Comparison of ENCODE assay signal across 9 cellular contexts in the genomic region with DNA sequence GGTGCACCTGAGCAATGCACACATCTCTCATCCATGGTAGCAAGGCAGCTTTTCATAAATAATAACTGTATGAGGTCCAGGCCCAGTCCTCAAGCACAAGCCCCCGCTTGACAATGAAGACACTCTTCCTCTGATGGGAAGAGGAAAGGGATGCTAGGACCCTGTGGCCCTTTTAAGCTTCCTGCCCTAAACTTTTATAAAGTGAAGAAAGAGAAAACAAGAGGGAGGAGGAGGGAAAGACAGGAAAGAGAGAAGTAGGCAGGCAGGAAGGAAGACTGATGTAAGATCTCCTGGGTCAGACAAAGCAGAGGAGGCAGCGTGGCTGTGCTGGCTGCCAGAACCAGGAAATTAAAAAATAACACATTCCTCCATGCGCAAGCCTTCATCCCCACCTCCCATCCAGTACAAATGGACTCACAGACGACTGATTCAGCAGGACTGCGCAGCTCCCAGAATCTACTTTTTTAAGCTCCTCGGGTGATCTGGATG. TPM values are rescaled to one million over a fixed set of nuclear protein-coding genes. Genes with fewer than 3 reads are reported as not detected.
A peak's percentile ranks its signal among the peaks of the same experiment; 100 is the strongest.
DNase-seq lines count a peak whose midpoint lies in the region; ATAC-seq and TF ChIP-seq lines count a peak whose summit lies in the region.
"Had no signal": no experiment of that assay in that cellular context is flagged by ENCODE, and none has a peak within 500 bp of the region (broad histone marks: within the 10 kb centered on the region; RNA-seq: fewer than 3 reads in every experiment).

No MANE protein-coding gene starts in this region.

- H3K9me3 Mint-ChIP-seq in MCF 10A (ENCODE audit: unreplicated experiment) (peaks cover 5% of the 10 kb centered on the region), naive B cell (peaks cover 0 to 12% (median 3%) of the 10 kb centered on the region in 7 donors)

- in situ Hi-C loops in GM13976 (cut with MboI; ENCODE audit: low sequenced_read_pairs, unreplicated experiment): no loop called here

- CTCF ChIA-PET in MCF 10A (lab: Yijun Ruan, JAX): interaction anchor here (0.6 to 1.2 kb wide), 2 partner anchors 12 to 82 kb away, joined by 3 to 7 read pairs; no protein-coding TSS in a partner anchor

- H3K36me3 Mint-ChIP-seq in MCF 10A (ENCODE audit: insufficient read depth, unreplicated experiment): peaks cover 82% of the 10 kb centered on the region
- H3K36me3 Mint-ChIP-seq in naive B cell: peaks cover 4 to 18% of the 10 kb centered on the region in 2 donors

- no TSS peak for BruUV-seq in MCF 10A (replicated peaks; lab: Mats Ljungman, UMichigan)

- H3K27me3 Mint-ChIP-seq in MCF 10A (ENCODE audit: insufficient read depth, unreplicated experiment) (no peaks in the 10 kb centered on the region), naive B cell (no peaks in the 10 kb centered on the region)

- H3K27ac Mint-ChIP-seq in MCF 10A (ENCODE audit: low read depth, unreplicated experiment) (peak overlapping the region; percentile 76), naive B cell (peak overlapping the region; percentile 87 to 98 (median 92))

- ATAC-seq in naive B cell (ENCODE audit: low read depth in 2 of 2): peak; percentile 20 to 37
- ATAC-seq in HG02642 (IDR thresholded peaks at IDR 0.05; ENCODE audit: poor library complexity, unreplicated experiment): no peak
- ATAC-seq in HG03571 (IDR thresholded peaks at IDR 0.05; ENCODE audit: unreplicated experiment): no peak

- no peak overlapping the region for H3K4me3 Mint-ChIP-seq in MCF 10A (ENCODE audit: unreplicated experiment)
- peak overlapping the region in 4 of 8 donors; percentile 9 to 64 (median 29) for H3K4me3 Mint-ChIP-seq in naive B cell

- H3K4me1 Mint-ChIP-seq in MCF 10A (ENCODE audit: insufficient read depth, unreplicated experiment): no peaks in the 10 kb centered on the region
- H3K4me1 Mint-ChIP-seq in naive B cell: peaks cover 12 to 21% (median 20%) of the 10 kb centered on the region in 3 donors

- DNase-seq in Daoy (ENCODE audit: low read depth) (peak; percentile 43), MV-4-11 (lab: John Stamatoyannopoulos, UW) (peak; percentile 69), MCF 10A (ENCODE audit: unreplicated experiment) (no peak), naive B cell (no peak), GM13976 (ENCODE audit: low spot score) (no peak), NCI-H1694 treated with DMSO at 0.1 percent for 48 hours (lab: John Stamatoyannopoulos, UW) (no peak)
- DNase-seq: NCI-H526 had no signal

- no peak for TF ChIP-seq CTCF in MCF 10A (IDR thresholded peaks at IDR 0.05; ENCODE audit: unreplicated experiment)
- no peak for TF ChIP-seq CTCF in GM13976 (IDR thresholded peaks at IDR 0.05; ENCODE audit: borderline replicate concordance, control extremely low read depth, extremely low read depth, insufficient read depth, missing control alignments)

- intact Hi-C loops in MCF 10A (cut with micrococcal nuclease): no loop called here

- POLR2A ChIA-PET in MCF 10A (lab: Yijun Ruan, JAX): interaction anchor here (0.6 to 2.1 kb wide), 7 partner anchors 10 to 222 kb away, joined by 3 to 13 read pairs (median 4); partner anchors contain the start of gene TNFAIP3

RNA-seq across cellular contexts. Expression of gene TNFAIP3, which starts 16.4 kb away (rescaled TPM):
- total RNA-seq in Daoy (2014; rRNA removed; shearing (Covaris generic)): 10.4 and 12.6 TPM in 2 replicates
- total RNA-seq in MCF 10A (2022): 38.2 and 52.8 TPM in 2 replicates
- 10 to 100 TPM in 5 of 6 donors, 1 to 10 TPM in 1; 4.0 to 48.4 (median 33.8) TPM for polyA plus RNA-seq in naive B cell (ENCODE audit: low read depth in 6 of 6)

Comparison
In these comparisons a context has a peak if more than half of its experiments do, and no peak if none do; other contexts are left out.
1. DNase-seq: peak in Daoy (single experiment) and MV-4-11 (single experiment); none in MCF 10A (single experiment), naive B cell (single experiment), GM13976 (single experiment) and NCI-H1694 treated with DMSO at 0.1 percent for 48 hours (single experiment).
2. ATAC-seq: peak in naive B cell (2 of 2); none in HG02642 (single experiment) and HG03571 (single experiment).